ENCODE assay signal across 2 cellular contexts in genomic region chr7:14697684-14698083, GRCh38.
TF ChIP-seq lines count a peak whose summit lies in the region.

No MANE protein-coding gene starts in this region.

TF ChIP-seq in HEK293, 187 proteins besides CTCF, POLR2A, EP300 and RAD21 (continued from another document):
- no peak for TF ChIP-seq INSM2 (tag by site-specific recombination; IDR thresholded peaks at IDR 0.05)
- no peak for TF ChIP-seq PBX3 (CRISPR knock-in tag; IDR thresholded peaks at IDR 0.05)
- no peak for TF ChIP-seq ZNF37A (tag by site-specific recombination; IDR thresholded peaks at IDR 0.05)
- TF ChIP-seq ZBTB6 (tag by site-specific recombination; IDR thresholded peaks at IDR 0.05) = no peak
- no peak for TF ChIP-seq ZNF26 (tag by site-specific recombination; IDR thresholded peaks at IDR 0.05)
- TF ChIP-seq ZNF132 (tag by site-specific recombination; IDR thresholded peaks at IDR 0.05; ENCODE audit: borderline replicate concordance) = no peak
- TF ChIP-seq ZNF223 (tag by site-specific recombination; IDR thresholded peaks at IDR 0.05) = no peak
- peak; percentile 52; the same call in 1 of the 2 replicates for TF ChIP-seq PRDM1 (tag by site-specific recombination; IDR thresholded peaks at IDR 0.05)
- TF ChIP-seq ZNF366 (tag by site-specific recombination; conservative IDR thresholded peaks at IDR 0.05) = peak; percentile 84

TF ChIP-seq in K562, 482 proteins besides CTCF, POLR2A, EP300 and RAD21 (continued from another document):
- TF ChIP-seq ZNF407 (IDR thresholded peaks at IDR 0.05; ENCODE audit: low read depth) = no peak
- no peak for TF ChIP-seq NFE2 (IDR thresholded peaks at IDR 0.05; ENCODE audit: low read depth)
- TF ChIP-seq ZNF316 (IDR thresholded peaks at IDR 0.05) = no peak
- TF ChIP-seq PBX2 (CRISPR knock-in tag; IDR thresholded peaks at IDR 0.05; ENCODE audit: low read depth) = no peak
- TF ChIP-seq PBX2 (tag; conservative IDR thresholded peaks at IDR 0.05; ENCODE audit: low read depth) = no peak
- no peak for TF ChIP-seq TSHZ1 (CRISPR knock-in tag; IDR thresholded peaks at IDR 0.05)
- TF ChIP-seq NELFE (IDR thresholded peaks at IDR 0.05; ENCODE audit: insufficient read depth, insufficient read length) = no peak
- peak; percentile 73 for TF ChIP-seq ZNF512 (tag; IDR thresholded peaks at IDR 0.05)
- TF ChIP-seq CHAMP1 (IDR thresholded peaks at IDR 0.05) = no peak
